In the genomic region with DNA sequence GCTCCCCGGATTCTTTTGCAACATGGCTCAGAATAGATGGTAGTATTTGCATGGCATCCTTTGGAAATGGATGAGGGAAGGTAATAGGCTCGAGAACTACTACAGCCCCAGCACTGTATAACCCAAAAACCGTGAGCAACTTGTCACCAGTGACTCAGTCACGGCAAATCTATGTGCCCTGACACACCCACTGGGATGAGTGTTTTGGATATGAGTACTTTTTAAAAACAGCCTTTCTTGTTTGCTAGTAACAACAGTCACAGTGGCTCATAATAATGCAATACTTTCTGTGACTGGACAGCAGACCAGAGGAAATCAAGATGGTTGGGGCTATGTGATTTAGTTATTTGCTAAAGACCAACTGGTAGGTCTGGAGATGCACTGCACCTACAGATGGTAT, we compare ENCODE assay signal across 1 cellular context.
TF ChIP-seq lines count a peak whose summit lies in the region.

No MANE protein-coding gene starts in this region.

TF ChIP-seq in WTC11, 78 proteins besides CTCF, POLR2A, EP300 and RAD21 (continued from another document):
- no peak for TF ChIP-seq ZNF512 (CRISPR knock-in tag; IDR thresholded peaks at IDR 0.05; ENCODE audit: borderline replicate concordance)
- TF ChIP-seq FOXK1 (CRISPR knock-in tag; IDR thresholded peaks at IDR 0.05) = no peak
- no peak for TF ChIP-seq GABPB1 (CRISPR knock-in tag; IDR thresholded peaks at IDR 0.05)
TF ChIP-seq in WTC11: peak in this region for 0.
